14 cellular contexts compared by ENCODE assay signal in the genomic region with DNA sequence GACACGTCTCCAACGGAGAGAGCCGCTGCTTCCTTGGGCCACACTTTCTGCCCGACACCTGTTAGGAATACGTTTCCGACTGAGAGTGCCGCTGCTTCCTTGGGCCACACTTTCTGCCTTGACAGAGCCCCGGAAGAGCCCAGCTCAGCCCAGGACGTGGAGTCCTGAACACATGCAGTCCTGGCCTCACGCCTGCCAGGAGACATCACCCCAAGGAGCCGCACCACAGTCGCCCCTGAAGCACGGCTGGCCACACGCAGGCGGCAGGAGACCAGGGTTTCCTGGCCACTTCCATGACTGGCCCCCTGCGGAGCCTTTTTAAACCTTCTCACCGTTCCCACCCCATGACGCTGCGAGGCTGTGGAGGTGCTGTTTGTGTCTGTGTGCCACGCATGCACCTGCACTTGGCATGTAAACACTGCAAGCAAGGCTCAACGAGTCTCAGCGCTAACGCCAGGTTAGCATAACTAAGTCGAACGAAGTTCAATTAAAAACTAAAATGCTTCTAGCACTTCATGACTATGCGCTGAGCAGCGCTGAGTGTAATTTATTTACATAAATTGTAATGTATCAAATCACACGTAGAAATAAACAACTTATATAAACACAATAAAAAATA. TPM values are rescaled to one million over a fixed set of nuclear protein-coding genes. Genes with fewer than 3 reads are reported as not detected.
A peak's percentile ranks its signal among the peaks of the same experiment; 100 is the strongest.
DNase-seq lines count a peak whose midpoint lies in the region; ATAC-seq and TF ChIP-seq lines count a peak whose summit lies in the region.
"Had no signal": no experiment of that assay in that cellular context is flagged by ENCODE, and none has a peak within 500 bp of the region (broad histone marks: within the 10 kb centered on the region; RNA-seq: fewer than 3 reads in every experiment).

No MANE protein-coding gene starts in this region.

- TF ChIP-seq CTCF in lower lobe of right lung (IDR thresholded peaks at IDR 0.05) (no peak), suprapubic skin (IDR thresholded peaks at IDR 0.05) (no peak)

- H3K4me3 ChIP-seq in lower lobe of right lung (no peak overlapping the region), suprapubic skin (no peak overlapping the region)
- H3K4me3 ChIP-seq: SK-N-MC had no signal

- intact Hi-C loops in lower lobe of right lung (cut with DNase I) = no loop called here

- H3K4me1 ChIP-seq in lower lobe of right lung = peaks cover 69% of the 10 kb centered on the region
- H3K4me1 ChIP-seq in suprapubic skin = peaks cover 75% of the 10 kb centered on the region
- H3K4me1 ChIP-seq: parathyroid adenoma had no signal

- peak overlapping the region; percentile 11 for H3K27ac ChIP-seq in caudate nucleus (ENCODE audit: low read depth, low read length)
- H3K27ac ChIP-seq in lower lobe of right lung = no peak overlapping the region
- no peak overlapping the region for H3K27ac ChIP-seq in suprapubic skin
- H3K27ac ChIP-seq: parathyroid adenoma, SK-N-MC had no signal

- TF ChIP-seq EP300 in suprapubic skin (IDR thresholded peaks at IDR 0.05) = no peak

- no peak for TF ChIP-seq POLR2A in suprapubic skin (IDR thresholded peaks at IDR 0.05)

- DNase-seq in NCI-H345 (lab: John Stamatoyannopoulos, UW) (peak; percentile 74), caudate nucleus (lab: John Stamatoyannopoulos, UW) (no peak), lower lobe of right lung (peak; percentile 37), suprapubic skin (ENCODE audit: low spot score in 2 of 2) (peak; percentile 54 to 72)
- DNase-seq: activated CD8-positive, alpha-beta memory T cell treated with anti-CD3 and anti-CD28 coated beads for 24 hours; CD4-positive, alpha-beta T cell; EL; NCI-H2081 treated with DMSO at 0.1 percent for 48 hours; stimulated activated CD4-positive, alpha-beta T cell treated with anti-CD3 and anti-CD28 coated beads, Interleukin-15, amount 100 ng/mL, for 24 hours had no signal

- WGBS in suprapubic skin = 86% methylated on average over 28 of the region's 28 CpGs

- ATAC-seq in lower lobe of right lung (no peak), GM18867 (IDR thresholded peaks at IDR 0.05; ENCODE audit: unreplicated experiment) (no peak), GM18868 (IDR thresholded peaks at IDR 0.05; ENCODE audit: unreplicated experiment) (no peak), HG02870 (IDR thresholded peaks at IDR 0.05; ENCODE audit: unreplicated experiment) (no peak)

- H3K36me3 ChIP-seq in lower lobe of right lung = peaks cover 26% of the 10 kb centered on the region
- peaks cover 23% of the 10 kb centered on the region for H3K36me3 ChIP-seq in suprapubic skin

- H3K27me3 ChIP-seq in lower lobe of right lung (ENCODE audit: low read depth) (no peaks in the 10 kb centered on the region), suprapubic skin (no peaks in the 10 kb centered on the region)

- no peaks in the 10 kb centered on the region for H3K9me3 ChIP-seq in lower lobe of right lung
- H3K9me3 ChIP-seq in suprapubic skin = no peaks in the 10 kb centered on the region

RNA-seq across cellular contexts. Expression of a gene that starts 8.8 kb away (rescaled TPM):
- total RNA-seq in lower lobe of right lung = 68.4 TPM
- total RNA-seq in suprapubic skin = 100 to 1,000 TPM in 2 of 4 donors, 10 to 100 TPM in 2; 96.6 to 105 (median 100) TPM

Comparison
In these comparisons a context has a peak if more than half of its experiments do, and no peak if none do; other contexts are left out.
1. DNase-seq: peak in NCI-H345 (single experiment), lower lobe of right lung (single experiment) and suprapubic skin (2 of 2); none in caudate nucleus (0 of 61).